Comparison of ENCODE assay signal across 8 cellular contexts in genomic region chr1:204162498-204163074, GRCh38. TPM values are rescaled to one million over a fixed set of nuclear protein-coding genes. Genes with fewer than 3 reads are reported as not detected.
DNase-seq lines count a peak whose midpoint lies in the region; ATAC-seq and TF ChIP-seq lines count a peak whose summit lies in the region.

No MANE protein-coding gene starts in this region.

- H3K9me3 ChIP-seq in Karpas-422 (ENCODE audit: low read length) (no peaks in the 10 kb centered on the region), OCI-LY7 (ENCODE audit: low read length) (no peaks in the 10 kb centered on the region)
- peaks cover 0 to under 1% (median 0%) of the 10 kb centered on the region in 3 experiments for H3K9me3 ChIP-seq in naive thymus-derived CD4-positive, alpha-beta T cell (ENCODE audit: control insufficient read depth in 2 of 3, low read length in 3 of 3)

- no TSS peak for BruUV-seq in OCI-LY7 (replicated peaks; lab: Mats Ljungman, UMichigan)

- H3K9ac ChIP-seq in Karpas-422 (ENCODE audit: low read length) = no peak overlapping the region

- H3K9me2 ChIP-seq in Karpas-422 (replicated peaks; ENCODE audit: insufficient read depth, low read length) = no peaks in the 10 kb centered on the region
- H3K9me2 ChIP-seq in OCI-LY7 (ENCODE audit: insufficient read depth, low read length) = no peaks in the 10 kb centered on the region

- H4K20me1 ChIP-seq in Karpas-422 (ENCODE audit: insufficient read depth, low read depth, low read length) (no peaks in the 10 kb centered on the region), OCI-LY7 (ENCODE audit: insufficient read depth, low read length) (no peaks in the 10 kb centered on the region)

- DNase-seq in GM10248 (ENCODE audit: extremely low spot score) (peak; percentile 85), Karpas-422 (peak; percentile 87), OCI-LY7 (ENCODE audit: low spot score) (peak; percentile 64), activated T-cell treated with anti-CD3 and anti-CD28 coated beads for 24 hours (ENCODE audit: low read depth) (peak; percentile 72)
- peak; percentile 60 to 81 (median 71) for DNase-seq in naive thymus-derived CD4-positive, alpha-beta T cell
- peak; percentile 47 to 51 for DNase-seq in stimulated activated CD8-positive, alpha-beta memory T cell treated with anti-CD3 and anti-CD28 coated beads, Interleukin-7, amount 100 ng/mL, for 48 hours (ENCODE audit: extremely low read depth in 1 of 2, low read depth in 1 of 2)

- peak; percentile 91 for ATAC-seq in esophagus mucosa
- ATAC-seq in naive thymus-derived CD4-positive, alpha-beta T cell = peak; percentile 90
- ATAC-seq in GM19328 (IDR thresholded peaks at IDR 0.05; ENCODE audit: unreplicated experiment) = no peak

- H2AFZ ChIP-seq in Karpas-422 (ENCODE audit: low read length) (no peak overlapping the region), OCI-LY7 (ENCODE audit: low read length) (no peak overlapping the region)

- no peak overlapping the region for H3K4me3 Mint-ChIP-seq in naive thymus-derived CD4-positive, alpha-beta T cell

- intact Hi-C loops in OCI-LY7 (cut with micrococcal nuclease; ENCODE audit: unreplicated experiment) = loop anchor here (1.0 to 5.0 kb wide), 4 partner anchors 45 to 340 kb away; partner anchors contain the start of gene SNRPE
- intact Hi-C loops in naive thymus-derived CD4-positive, alpha-beta T cell (cut with micrococcal nuclease) = loop anchor here (1.0 to 2.0 kb wide), 8 partner anchors 45 to 645 kb away; partner anchors contain the start of gene PIK3C2B (in 1 of the 2)

- peaks cover 5 to 18% (median 9%) of the 10 kb centered on the region in 5 donors for H3K27me3 Mint-ChIP-seq in naive thymus-derived CD4-positive, alpha-beta T cell

- no peak overlapping the region for H3K4me2 ChIP-seq in Karpas-422 (ENCODE audit: low read depth, low read length, poor library complexity, severe bottlenecking)
- H3K4me2 ChIP-seq in OCI-LY7 (ENCODE audit: low read length) = no peak overlapping the region

- H3K4me1 ChIP-seq in Karpas-422 (ENCODE audit: low read length) (0 out of 2 replicates have a peak, but pooled peaks cover 2% of the 10 kb centered on the region), OCI-LY7 (ENCODE audit: insufficient read depth, low read length, poor library complexity, severe bottlenecking) (no peaks in the 10 kb centered on the region)
- H3K4me1 ChIP-seq in naive thymus-derived CD4-positive, alpha-beta T cell (ENCODE audit: control insufficient read depth in 2 of 2, insufficient read depth in 2 of 2, low read length in 2 of 2) = no peaks in the 10 kb centered on the region

- H3K36me3 ChIP-seq in Karpas-422 (ENCODE audit: insufficient read depth, low read length) (no peaks in the 10 kb centered on the region), OCI-LY7 (ENCODE audit: insufficient read depth, low read length) (no peaks in the 10 kb centered on the region)
- no peaks in the 10 kb centered on the region for H3K36me3 ChIP-seq in naive thymus-derived CD4-positive, alpha-beta T cell (ENCODE audit: control insufficient read depth in 2 of 3, insufficient read depth in 3 of 3, low read length in 3 of 3)

- H3K79me2 ChIP-seq in Karpas-422 (ENCODE audit: low read length) = no peaks in the 10 kb centered on the region
- no peaks in the 10 kb centered on the region for H3K79me2 ChIP-seq in OCI-LY7 (ENCODE audit: insufficient read depth, low read depth, low read length)

- peaks cover 0 to 7% (median 5%) of the 10 kb centered on the region in 11 donors for H3K9me3 Mint-ChIP-seq in naive thymus-derived CD4-positive, alpha-beta T cell

- H3K4me1 Mint-ChIP-seq in naive thymus-derived CD4-positive, alpha-beta T cell = no peaks in the 10 kb centered on the region

- POLR2A ChIA-PET in GM10248 (lab: Yijun Ruan, JAX) (no interaction called here), OCI-LY7 (lab: Charles Lee) (no interaction called here)
- POLR2A ChIA-PET in naive thymus-derived CD4-positive, alpha-beta T cell (lab: Charles Lee) = interaction anchor here (1.7 kb wide), 1 partner anchor 201 kb away, joined by 5 read pairs; no protein-coding TSS in a partner anchor

- no peak overlapping the region for H3K27ac Mint-ChIP-seq in naive thymus-derived CD4-positive, alpha-beta T cell

- H3K27me3 ChIP-seq in Karpas-422 (ENCODE audit: low read length) = no peaks in the 10 kb centered on the region
- no peaks in the 10 kb centered on the region for H3K27me3 ChIP-seq in naive thymus-derived CD4-positive, alpha-beta T cell (ENCODE audit: control insufficient read depth in 2 of 2, insufficient read depth in 2 of 2, low read length in 2 of 2)

- H3K27ac ChIP-seq in Karpas-422 (ENCODE audit: low read length) (no peak overlapping the region), OCI-LY7 (ENCODE audit: low read depth, low read length, poor library complexity, severe bottlenecking) (no peak overlapping the region)
- no peak overlapping the region for H3K27ac ChIP-seq in naive thymus-derived CD4-positive, alpha-beta T cell (ENCODE audit: low read depth, low read length)

- TF ChIP-seq CTCF in GM10248 (IDR thresholded peaks at IDR 0.05; ENCODE audit: control extremely low read depth, extremely low read depth, low read depth, missing control alignments) (peak; percentile 98), OCI-LY7 (conservative IDR thresholded peaks at IDR 0.05; ENCODE audit: low read length) (peak; percentile 98)

- CTCF ChIA-PET in GM10248 (lab: Yijun Ruan, JAX) (interaction anchor here (0.7 to 10.8 kb wide), 34 partner anchors 8 to 645 kb away, joined by 3 to 110 read pairs (median 5); partner anchors contain the start of genes ETNK2, GOLT1A and PLEKHA6), OCI-LY7 (lab: Charles Lee; ENCODE audit: unreplicated experiment) (interaction anchor here (0.5 to 0.6 kb wide), 3 partner anchors 11 to 96 kb away, joined by 3 to 4 read pairs (median 3); no protein-coding TSS in a partner anchor)
- CTCF ChIA-PET in naive thymus-derived CD4-positive, alpha-beta T cell (lab: Charles Lee) = interaction anchor here (0.6 to 5.4 kb wide), 11 partner anchors 38 to 1948 kb away, joined by 3 to 46 read pairs (median 3); no protein-coding TSS in a partner anchor

- peaks cover 0 to 6% (median 0%) of the 10 kb centered on the region in 5 donors for H3K36me3 Mint-ChIP-seq in naive thymus-derived CD4-positive, alpha-beta T cell

- no peak overlapping the region for H3K4me3 ChIP-seq in Karpas-422 (ENCODE audit: low read length)
- no peak overlapping the region for H3K4me3 ChIP-seq in OCI-LY7 (ENCODE audit: low read depth, low read length, poor library complexity, severe bottlenecking)
- H3K4me3 ChIP-seq in naive thymus-derived CD4-positive, alpha-beta T cell (ENCODE audit: low read length) = no peak overlapping the region

RNA-seq across cellular contexts. Expression of gene REN, which starts 3.6 kb away (rescaled TPM):
- not detected in 2 replicates for total RNA-seq in Karpas-422 (2014; rRNA removed; shearing (Covaris generic); ENCODE audit: low replicate concordance)
- total RNA-seq in OCI-LY7 (2014; rRNA removed; shearing (Covaris generic)) = not detected in 2 replicates
- total RNA-seq in OCI-LY7 (2022) (not detected in 2 replicates), esophagus mucosa (not detected)
- total RNA-seq in naive thymus-derived CD4-positive, alpha-beta T cell = not detected
- not detected for polyA plus RNA-seq in naive thymus-derived CD4-positive, alpha-beta T cell

RNA-seq across cellular contexts. Expression of gene ETNK2, which starts 10.7 kb away (rescaled TPM):
- total RNA-seq in Karpas-422 (2014; rRNA removed; shearing (Covaris generic); ENCODE audit: low replicate concordance) = not detected in 2 replicates
- total RNA-seq in OCI-LY7 (2014; rRNA removed; shearing (Covaris generic)) = not detected in 2 replicates
- total RNA-seq in OCI-LY7 (2022) (1.9 and 2.4 TPM in 2 replicates), esophagus mucosa (2.8 TPM)
- total RNA-seq in naive thymus-derived CD4-positive, alpha-beta T cell = 10 to 100 TPM in 2 of 5 experiments, 1 to 10 TPM in 2, under 1 TPM in 1; 0.17 to 16.9 (median 4.9) TPM
- polyA plus RNA-seq in naive thymus-derived CD4-positive, alpha-beta T cell = 1 to 10 TPM; 3.2 to 4.4 TPM

RNA-seq across cellular contexts. Expression of gene KISS1, which starts 33.7 kb away (rescaled TPM):
- not detected in 2 replicates for total RNA-seq in Karpas-422 (2014; rRNA removed; shearing (Covaris generic); ENCODE audit: low replicate concordance)
- total RNA-seq in OCI-LY7 (2014; rRNA removed; shearing (Covaris generic)) = not detected in 2 replicates
- total RNA-seq in OCI-LY7 (2022) (not detected in 2 replicates), esophagus mucosa (not detected)
- total RNA-seq in naive thymus-derived CD4-positive, alpha-beta T cell = under 1 TPM in 1 of 5 experiments, not detected in 4; 0.61 TPM
- polyA plus RNA-seq in naive thymus-derived CD4-positive, alpha-beta T cell = not detected

RNA-seq across cellular contexts. Expression of gene GOLT1A, which starts 51.2 kb away (rescaled TPM):
- total RNA-seq in Karpas-422 (2014; rRNA removed; shearing (Covaris generic); ENCODE audit: low replicate concordance) = not detected in 2 replicates
- not detected in 2 replicates for total RNA-seq in OCI-LY7 (2014; rRNA removed; shearing (Covaris generic))
- total RNA-seq in OCI-LY7 (2022) = not detected in 2 replicates
- total RNA-seq in esophagus mucosa = not detected
- not detected for total RNA-seq in naive thymus-derived CD4-positive, alpha-beta T cell
- polyA plus RNA-seq in naive thymus-derived CD4-positive, alpha-beta T cell = 1 to 10 TPM; 1.3 TPM
